Comparison of ENCODE assay signal across 8 cellular contexts in genomic region chr9:25678147-25678666, GRCh38. TPM values are rescaled to one million over a fixed set of nuclear protein-coding genes. Genes with fewer than 3 reads are reported as not detected.
DNase-seq lines count a peak whose midpoint lies in the region; ATAC-seq and TF ChIP-seq lines count a peak whose summit lies in the region.

TUSC1 (minus strand) TSS chr9:25678444; CDS start chr9:25678312, 132 bp downstream.

- ATAC-seq in HG02623 (IDR thresholded peaks at IDR 0.05; ENCODE audit: unreplicated experiment), result peak; percentile 48
- ATAC-seq in GM18520 (IDR thresholded peaks at IDR 0.05; ENCODE audit: unreplicated experiment), result no peak
- no peak for ATAC-seq in HG03457 (IDR thresholded peaks at IDR 0.05; ENCODE audit: unreplicated experiment)

- H2AFZ ChIP-seq in osteoblast (ENCODE audit: low read length), result peak within 1 kb of the TSS; percentile 94

- intact Hi-C loops in cardiac septum (cut with DNase I), result no loop called here

- peak within 1 kb of the TSS; percentile 81 for H3K4me3 ChIP-seq in osteoblast (ENCODE audit: insufficient read depth, low read length)

- H3K79me2 ChIP-seq in osteoblast (ENCODE audit: insufficient read depth, low read length), result no peaks in the 10 kb centered on the region

- no peaks in the 10 kb centered on the region for H3K9me3 ChIP-seq in osteoblast (ENCODE audit: low read depth, low read length)

- TF ChIP-seq CTCF in osteoblast (IDR thresholded peaks at IDR 0.05; ENCODE audit: extremely low read depth, low read depth, low read length), result no peak

- H3K36me3 ChIP-seq in osteoblast (ENCODE audit: insufficient read depth, low read length), result no peaks in the 10 kb centered on the region

- DNase-seq in ELF-1 (ENCODE audit: low read depth, low spot score) (peak; percentile 79), NCI-H226 (peak; percentile 81), cardiac septum (ENCODE audit: low spot score) (peak; percentile 89), osteoblast (ENCODE audit: insufficient read length, low spot score, missing footprints) (peak; percentile 93)

- H3K27me3 ChIP-seq in osteoblast (ENCODE audit: insufficient read depth, low read length), result no peaks in the 10 kb centered on the region

- peak within 1 kb of the TSS; percentile 89 for H3K4me2 ChIP-seq in osteoblast (ENCODE audit: insufficient read depth, low read length)

- no peaks in the 10 kb centered on the region for H4K20me1 ChIP-seq in osteoblast (ENCODE audit: insufficient read depth, low read length)

- H3K4me1 ChIP-seq in osteoblast (ENCODE audit: insufficient read depth, low read length), result peaks cover 18% of the 10 kb centered on the region

- peak within 1 kb of the TSS; percentile 86 for H3K27ac ChIP-seq in angular gyrus (ENCODE audit: low read depth, low read length)
- H3K27ac ChIP-seq in osteoblast (ENCODE audit: low read depth, low read length), result peak within 1 kb of the TSS; percentile 85

RNA-seq across cellular contexts. Expression of gene TUSC1, which starts in this region (rescaled TPM):
- total RNA-seq in cardiac septum, result 8.9 TPM
- 12.7 and 13.8 TPM in 2 replicates for total RNA-seq in osteoblast
